ENCODE assay signal across 8 cellular contexts in the genomic region with DNA sequence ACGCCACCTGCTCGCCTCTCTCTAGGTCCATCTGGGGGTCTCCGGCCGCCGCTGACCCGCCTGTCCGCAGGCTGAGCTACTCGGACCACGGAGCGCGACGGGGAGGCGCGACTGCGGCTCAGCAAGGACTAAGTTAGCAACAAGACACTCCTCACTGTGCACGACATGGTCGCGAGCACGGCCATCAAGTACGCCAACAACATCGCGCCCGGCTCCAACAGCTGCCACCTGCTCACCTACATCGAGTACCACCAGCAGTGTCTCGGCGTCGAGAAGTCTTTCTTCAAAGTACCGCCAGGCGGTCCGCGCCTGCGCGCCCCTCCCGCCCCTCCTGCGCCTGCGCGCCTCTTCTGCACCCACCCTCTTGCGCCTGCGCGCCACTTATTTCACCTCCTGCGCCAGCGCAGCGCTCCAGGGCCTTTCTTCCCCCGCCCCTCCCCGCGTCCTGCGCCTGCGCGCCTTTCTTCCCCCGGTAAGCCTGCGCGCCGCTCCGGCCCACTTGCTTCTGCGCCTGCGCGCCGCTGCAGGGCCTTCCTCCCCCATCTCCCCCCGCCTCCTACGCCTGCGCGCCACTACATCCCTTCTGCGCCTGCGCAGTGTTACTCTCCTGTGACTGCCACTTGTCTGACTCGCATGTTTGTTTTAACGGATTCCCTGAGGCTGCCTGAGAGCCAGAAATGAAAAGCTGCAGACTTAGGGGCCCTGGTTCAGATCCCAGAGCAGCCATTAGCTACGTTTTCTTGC.
DNase-seq lines count a peak whose midpoint lies in the region; ATAC-seq and TF ChIP-seq lines count a peak whose summit lies in the region.

No MANE protein-coding gene starts in this region.

- peak overlapping the region; percentile 81 for H3K4me3 ChIP-seq in smooth muscle cell

- peak; percentile 54 for ATAC-seq in GM18873 (IDR thresholded peaks at IDR 0.05; ENCODE audit: low FRiP score, unreplicated experiment)
- peak; percentile 67 for ATAC-seq in HG03139 (IDR thresholded peaks at IDR 0.05; ENCODE audit: unreplicated experiment)
- peak; percentile 92 for ATAC-seq in WTC11

- POLR2A ChIA-PET in WTC11 (lab: Charles Lee), result interaction anchor here (0.7 kb wide), 1 partner anchor 332 kb away, joined by 8 read pairs; no protein-coding TSS in a partner anchor

- H3K79me2 ChIP-seq in smooth muscle cell (ENCODE audit: low read depth), result peaks cover 6% of the 10 kb centered on the region

- no peaks in the 10 kb centered on the region for H4K20me1 ChIP-seq in smooth muscle cell (ENCODE audit: low read depth)

- DNase-seq in AG08395 (ENCODE audit: low spot score), result peak; percentile 100
- peak; percentile 98 for DNase-seq in NCI-H2227 (lab: John Stamatoyannopoulos, UW; ENCODE audit: unreplicated experiment)
- DNase-seq in WTC11 (ENCODE audit: low spot score), result peak; percentile 98
- peak; percentile 73 to 99 (median 94) for DNase-seq in caudate nucleus (lab: John Stamatoyannopoulos, UW)
- DNase-seq in immature natural killer cell, result peak; percentile 99 to 100 (median 99)
- peak; percentile 98 for DNase-seq in smooth muscle cell (lab: John Stamatoyannopoulos, UW; ENCODE audit: unreplicated experiment)

- peak overlapping the region; percentile 52 for H3K9ac ChIP-seq in smooth muscle cell (ENCODE audit: low read depth)

- no peaks in the 10 kb centered on the region for H3K4me1 ChIP-seq in smooth muscle cell (ENCODE audit: low read depth)

- H3K27ac Mint-ChIP-seq in WTC11 (peak overlapping the region; percentile 79), immature natural killer cell (peak overlapping the region; percentile 80 to 96 (median 89))

- H3K9me3 Mint-ChIP-seq in WTC11 (peaks cover 29% of the 10 kb centered on the region), immature natural killer cell (peaks cover 0 to 1% (median 0%) of the 10 kb centered on the region in 6 donors)

- H3K36me3 Mint-ChIP-seq in WTC11 (peaks cover 28% of the 10 kb centered on the region), immature natural killer cell (peaks cover 4 to 13% (median 7%) of the 10 kb centered on the region in 3 donors)

- peak overlapping the region; percentile 37 for H3K27ac ChIP-seq in caudate nucleus (ENCODE audit: low read depth, low read length)
- H3K27ac ChIP-seq in smooth muscle cell (ENCODE audit: low read depth), result no peak overlapping the region

- CTCF ChIA-PET in WTC11 (lab: Charles Lee), result interaction anchor here (0.5 to 1.5 kb wide), 8 partner anchors 19 to 395 kb away, joined by 3 to 7 read pairs (median 4); no protein-coding TSS in a partner anchor

- peak overlapping the region; percentile 99 for H3K4me2 ChIP-seq in smooth muscle cell

- peak overlapping the region; percentile 94 for H2AFZ ChIP-seq in smooth muscle cell (ENCODE audit: low read depth)

- no peaks in the 10 kb centered on the region for H3K36me3 ChIP-seq in smooth muscle cell (ENCODE audit: low read depth)

- no peaks in the 10 kb centered on the region for H3K27me3 ChIP-seq in smooth muscle cell (ENCODE audit: low read depth)

- H3F3A ChIP-seq in smooth muscle cell (ENCODE audit: low read depth), result no peaks in the 10 kb centered on the region

- H3K27me3 Mint-ChIP-seq in WTC11 (ENCODE audit: low read depth) (peaks cover 42% of the 10 kb centered on the region), immature natural killer cell (ENCODE audit: low read depth in 3 of 3) (peaks cover 6 to 17% (median 13%) of the 10 kb centered on the region in 3 donors)

- TF ChIP-seq CTCF in WTC11 (IDR thresholded peaks at IDR 0.05) (no peak), smooth muscle cell (IDR thresholded peaks at IDR 0.05; ENCODE audit: borderline replicate concordance, insufficient read depth, poor library complexity, severe bottlenecking) (peak; percentile 8)

- 4% methylated on average over 51 of the region's 67 CpGs for WGBS in smooth muscle cell (ENCODE audit: low lambda C conversion rate)

- H3K4me3 Mint-ChIP-seq in WTC11 (peak overlapping the region; percentile 85), immature natural killer cell (peak overlapping the region; percentile 86 to 95 (median 91))

- peaks cover 6% of the 10 kb centered on the region for H3K4me1 Mint-ChIP-seq in WTC11
- H3K4me1 Mint-ChIP-seq in immature natural killer cell, result peaks cover 13 to 14% of the 10 kb centered on the region in 2 donors

- no peaks in the 10 kb centered on the region for H3K9me3 ChIP-seq in smooth muscle cell (replicated peaks; ENCODE audit: low read depth)

TF ChIP-seq in WTC11, 78 proteins besides CTCF, POLR2A, EP300 and RAD21 (continues in another document):
- no peak for TF ChIP-seq ZNF219 (CRISPR knock-in tag; IDR thresholded peaks at IDR 0.05; ENCODE audit: borderline replicate concordance)
- TF ChIP-seq, protein P1, sequence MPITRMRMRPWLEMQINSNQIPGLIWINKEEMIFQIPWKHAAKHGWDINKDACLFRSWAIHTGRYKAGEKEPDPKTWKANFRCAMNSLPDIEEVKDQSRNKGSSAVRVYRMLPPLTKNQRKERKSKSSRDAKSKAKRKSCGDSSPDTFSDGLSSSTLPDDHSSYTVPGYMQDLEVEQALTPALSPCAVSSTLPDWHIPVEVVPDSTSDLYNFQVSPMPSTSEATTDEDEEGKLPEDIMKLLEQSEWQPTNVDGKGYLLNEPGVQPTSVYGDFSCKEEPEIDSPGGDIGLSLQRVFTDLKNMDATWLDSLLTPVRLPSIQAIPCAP (CRISPR knock-in tag; IDR thresholded peaks at IDR 0.05), result peak; percentile 97
- no peak for TF ChIP-seq JAZF1 (CRISPR knock-in tag; IDR thresholded peaks at IDR 0.05)
- TF ChIP-seq, protein P2, sequence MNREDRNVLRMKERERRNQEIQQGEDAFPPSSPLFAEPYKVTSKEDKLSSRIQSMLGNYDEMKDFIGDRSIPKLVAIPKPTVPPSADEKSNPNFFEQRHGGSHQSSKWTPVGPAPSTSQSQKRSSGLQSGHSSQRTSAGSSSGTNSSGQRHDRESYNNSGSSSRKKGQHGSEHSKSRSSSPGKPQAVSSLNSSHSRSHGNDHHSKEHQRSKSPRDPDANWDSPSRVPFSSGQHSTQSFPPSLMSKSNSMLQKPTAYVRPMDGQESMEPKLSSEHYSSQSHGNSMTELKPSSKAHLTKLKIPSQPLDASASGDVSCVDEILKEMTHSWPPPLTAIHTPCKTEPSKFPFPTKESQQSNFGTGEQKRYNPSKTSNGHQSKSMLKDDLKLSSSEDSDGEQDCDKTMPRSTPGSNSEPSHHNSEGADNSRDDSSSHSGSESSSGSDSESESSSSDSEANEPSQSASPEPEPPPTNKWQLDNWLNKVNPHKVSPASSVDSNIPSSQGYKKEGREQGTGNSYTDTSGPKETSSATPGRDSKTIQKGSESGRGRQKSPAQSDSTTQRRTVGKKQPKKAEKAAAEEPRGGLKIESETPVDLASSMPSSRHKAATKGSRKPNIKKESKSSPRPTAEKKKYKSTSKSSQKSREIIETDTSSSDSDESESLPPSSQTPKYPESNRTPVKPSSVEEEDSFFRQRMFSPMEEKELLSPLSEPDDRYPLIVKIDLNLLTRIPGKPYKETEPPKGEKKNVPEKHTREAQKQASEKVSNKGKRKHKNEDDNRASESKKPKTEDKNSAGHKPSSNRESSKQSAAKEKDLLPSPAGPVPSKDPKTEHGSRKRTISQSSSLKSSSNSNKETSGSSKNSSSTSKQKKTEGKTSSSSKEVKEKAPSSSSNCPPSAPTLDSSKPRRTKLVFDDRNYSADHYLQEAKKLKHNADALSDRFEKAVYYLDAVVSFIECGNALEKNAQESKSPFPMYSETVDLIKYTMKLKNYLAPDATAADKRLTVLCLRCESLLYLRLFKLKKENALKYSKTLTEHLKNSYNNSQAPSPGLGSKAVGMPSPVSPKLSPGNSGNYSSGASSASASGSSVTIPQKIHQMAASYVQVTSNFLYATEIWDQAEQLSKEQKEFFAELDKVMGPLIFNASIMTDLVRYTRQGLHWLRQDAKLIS (CRISPR knock-in tag; IDR thresholded peaks at IDR 0.05; ENCODE audit: borderline replicate concordance), result 0 out of 2 replicates have a peak, but pooled peaks have one; percentile 60
- TF ChIP-seq CBFB (CRISPR knock-in tag; IDR thresholded peaks at IDR 0.05; ENCODE audit: low read depth), result no peak
- peak; percentile 96; the same call in 1 of the 2 replicates for TF ChIP-seq TEAD1 (CRISPR knock-in tag; IDR thresholded peaks at IDR 0.05)
- TF ChIP-seq NR1H2 (CRISPR knock-in tag; IDR thresholded peaks at IDR 0.05), result peak; percentile 91
- no peak for TF ChIP-seq RORB (CRISPR knock-in tag; IDR thresholded peaks at IDR 0.05)
- TF ChIP-seq RELA (CRISPR knock-in tag; IDR thresholded peaks at IDR 0.05; ENCODE audit: borderline replicate concordance), result peak; percentile 95
- TF ChIP-seq, protein P3, sequence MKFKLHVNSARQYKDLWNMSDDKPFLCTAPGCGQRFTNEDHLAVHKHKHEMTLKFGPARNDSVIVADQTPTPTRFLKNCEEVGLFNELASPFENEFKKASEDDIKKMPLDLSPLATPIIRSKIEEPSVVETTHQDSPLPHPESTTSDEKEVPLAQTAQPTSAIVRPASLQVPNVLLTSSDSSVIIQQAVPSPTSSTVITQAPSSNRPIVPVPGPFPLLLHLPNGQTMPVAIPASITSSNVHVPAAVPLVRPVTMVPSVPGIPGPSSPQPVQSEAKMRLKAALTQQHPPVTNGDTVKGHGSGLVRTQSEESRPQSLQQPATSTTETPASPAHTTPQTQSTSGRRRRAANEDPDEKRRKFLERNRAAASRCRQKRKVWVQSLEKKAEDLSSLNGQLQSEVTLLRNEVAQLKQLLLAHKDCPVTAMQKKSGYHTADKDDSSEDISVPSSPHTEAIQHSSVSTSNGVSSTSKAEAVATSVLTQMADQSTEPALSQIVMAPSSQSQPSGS (CRISPR knock-in tag; IDR thresholded peaks at IDR 0.05; ENCODE audit: borderline replicate concordance, low read depth), result peak; percentile 78; the same call in 1 of the 2 replicates
- peak; percentile 47; the same call in 1 of the 2 replicates for TF ChIP-seq NR2C2 (CRISPR knock-in tag; IDR thresholded peaks at IDR 0.05)
- TF ChIP-seq PRRX2 (CRISPR knock-in tag; IDR thresholded peaks at IDR 0.05), result no peak
- TF ChIP-seq GABPB1 (CRISPR knock-in tag; IDR thresholded peaks at IDR 0.05), result 0 out of 2 replicates have a peak, but pooled peaks have one; percentile 52
